Comparison of ENCODE assay signal across 2 cellular contexts in genomic region chr11:55849037-55849436, GRCh38.
A peak's percentile ranks its signal among the peaks of the same experiment; 100 is the strongest.
TF ChIP-seq lines count a peak whose summit lies in the region.

No MANE protein-coding gene starts in this region.

TF ChIP-seq in HepG2, 621 proteins besides CTCF, POLR2A, EP300 and RAD21:
- TF ChIP-seq FOXP1 (IDR thresholded peaks at IDR 0.05) (no peak), FOXP1 (CRISPR knock-in tag; IDR thresholded peaks at IDR 0.05) (no peak), ZNF792 (CRISPR knock-in tag; IDR thresholded peaks at IDR 0.05) (no peak), SNAPC2 (CRISPR knock-in tag; IDR thresholded peaks at IDR 0.05) (no peak), MAFF (IDR thresholded peaks at IDR 0.05; ENCODE audit: low read depth, low read length) (peak; percentile 83), MAFK (conservative IDR thresholded peaks at IDR 0.05 in 1 of 2, IDR thresholded peaks at IDR 0.05 in 1 of 2; ENCODE audit: low read length in 2 of 2) (peak; percentile 76 to 90), MIER3 (CRISPR knock-in tag; IDR thresholded peaks at IDR 0.05; ENCODE audit: borderline replicate concordance) (no peak)

TF ChIP-seq in K562, 482 proteins besides CTCF, POLR2A, EP300 and RAD21:
- no peak for TF ChIP-seq FOXP4 (CRISPR knock-in tag; IDR thresholded peaks at IDR 0.05; ENCODE audit: borderline replicate concordance)
- peak; percentile 67 for TF ChIP-seq MAFF (IDR thresholded peaks at IDR 0.05; ENCODE audit: low read length)
- peak; percentile 44; the same call in 1 of the 2 replicates for TF ChIP-seq ZNF316 (IDR thresholded peaks at IDR 0.05)
- TF ChIP-seq C11orf30 (IDR thresholded peaks at IDR 0.05; ENCODE audit: low read depth), result peak; percentile 25; the same call in 1 of the 2 replicates
- peak; percentile 49 for TF ChIP-seq MAFK (IDR thresholded peaks at IDR 0.05; ENCODE audit: low read length)
- TF ChIP-seq RAD51 (IDR thresholded peaks at IDR 0.05; ENCODE audit: borderline replicate concordance, low read depth), result no peak
